ENCODE assay signal across 21 cellular contexts in genomic region chr17:542943-543342, GRCh38.
"Had no signal": no experiment of that assay in that cellular context is flagged by ENCODE, and none has a peak within 500 bp of the region (broad histone marks: within the 10 kb centered on the region; RNA-seq: fewer than 3 reads in every experiment).

No MANE protein-coding gene starts in this region.

- H3K27me3 Mint-ChIP-seq: activated naive CD8-positive, alpha-beta T cell treated with anti-CD3 and anti-CD28 coated beads, Interleukin-2, amount 10 ng/mL, durations not matched to agents 7 days and 5 days had no signal

- H3K9ac ChIP-seq: SK-N-SH had no signal

- H3K9me3 Mint-ChIP-seq: activated naive CD8-positive, alpha-beta T cell treated with anti-CD3 and anti-CD28 coated beads, Interleukin-2, amount 10 ng/mL, durations not matched to agents 7 days and 5 days; mesothelial cell of epicardium; natural killer cell had no signal

- H3K9me3 ChIP-seq: body of pancreas, heart left ventricle, ovary, prostate gland, SK-N-SH, spleen, thyroid gland, upper lobe of right lung had no signal

- H3K4me3 Mint-ChIP-seq: activated naive CD8-positive, alpha-beta T cell treated with anti-CD3 and anti-CD28 coated beads, Interleukin-2, amount 10 ng/mL, durations not matched to agents 7 days and 5 days; mesothelial cell of epicardium; natural killer cell had no signal

- H3K27ac Mint-ChIP-seq: activated naive CD8-positive, alpha-beta T cell treated with anti-CD3 and anti-CD28 coated beads, Interleukin-2, amount 10 ng/mL, durations not matched to agents 7 days and 5 days; mesothelial cell of epicardium; natural killer cell had no signal

- H3K27ac ChIP-seq: body of pancreas, epithelial cell of prostate, heart left ventricle, ovary, prostate gland, spleen, thyroid gland, upper lobe of right lung had no signal

- H3K27me3 ChIP-seq: body of pancreas, heart left ventricle, ovary, spleen, thyroid gland, upper lobe of right lung had no signal

- H3K4me2 ChIP-seq: SK-N-SH had no signal

- DNase-seq: activated CD4-positive, alpha-beta T cell treated with anti-CD3 and anti-CD28 coated beads, Interleukin-2, amount 50 U/mL, for 1 hour; activated CD4-positive, CD25-positive, alpha-beta regulatory T cell treated with anti-CD3 and anti-CD28 coated beads, Interleukin-2, amount 50 U/mL, for 72 hours; activated naive CD8-positive, alpha-beta T cell treated with anti-CD3 and anti-CD28 coated beads, Interleukin-2, amount 10 ng/mL, durations not matched to agents 7 days and 5 days; amygdala; body of pancreas; heart left ventricle; left ventricle myocardium superior; mammary epithelial cell; natural killer cell; ovary; SK-N-SH; spleen; stimulated activated CD4-positive, alpha-beta T cell treated with anti-CD3 and anti-CD28 coated beads, Interleukin-4, amount 100 ng/mL, for 1 hour; stimulated activated naive CD4-positive, alpha-beta T cell treated with Interleukin-2 at 50 U/mL for 16 hours; substantia nigra; T-helper 2 cell; thyroid gland; upper lobe of right lung had no signal

- H3K4me1 ChIP-seq: body of pancreas, prostate gland had no signal

- H3K36me3 ChIP-seq: ovary, prostate gland, thyroid gland had no signal

- H3K4me3 ChIP-seq: body of pancreas, heart left ventricle, ovary, prostate gland, spleen, thyroid gland, upper lobe of right lung had no signal

- ATAC-seq: body of pancreas, heart left ventricle, left ventricle myocardium superior, natural killer cell, upper lobe of right lung had no signal
